ENCODE assay signal across 1 cellular context in the genomic region with DNA sequence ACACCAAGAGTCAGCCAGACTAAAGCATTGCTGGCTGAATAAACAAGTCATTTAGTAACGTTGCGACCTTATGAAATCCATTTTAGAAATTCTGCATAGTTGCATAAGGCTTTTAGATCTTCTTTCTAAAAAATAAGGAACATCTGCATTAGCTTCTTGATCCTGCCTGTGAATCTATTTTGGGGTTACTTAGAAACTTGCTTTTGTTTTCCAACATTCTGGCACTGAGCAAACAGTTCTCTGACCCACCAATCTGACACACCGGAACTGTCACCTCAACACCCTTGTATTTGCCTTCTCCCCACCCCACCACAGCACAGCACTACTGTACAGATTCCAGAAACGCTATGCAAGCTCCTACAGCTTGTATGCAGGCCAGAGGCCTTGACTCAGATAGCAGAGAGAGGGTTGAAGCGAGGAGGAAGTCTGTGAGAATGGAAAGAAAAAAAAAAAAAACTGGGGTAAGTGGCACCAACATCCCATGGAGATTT.
A peak's percentile ranks its signal among the peaks of the same experiment; 100 is the strongest.
TF ChIP-seq lines count a peak whose summit lies in the region.

No MANE protein-coding gene starts in this region.

TF ChIP-seq in K562, 482 proteins besides CTCF, POLR2A, EP300 and RAD21 (continued from another document and continues in another):
- TF ChIP-seq, protein P1, sequence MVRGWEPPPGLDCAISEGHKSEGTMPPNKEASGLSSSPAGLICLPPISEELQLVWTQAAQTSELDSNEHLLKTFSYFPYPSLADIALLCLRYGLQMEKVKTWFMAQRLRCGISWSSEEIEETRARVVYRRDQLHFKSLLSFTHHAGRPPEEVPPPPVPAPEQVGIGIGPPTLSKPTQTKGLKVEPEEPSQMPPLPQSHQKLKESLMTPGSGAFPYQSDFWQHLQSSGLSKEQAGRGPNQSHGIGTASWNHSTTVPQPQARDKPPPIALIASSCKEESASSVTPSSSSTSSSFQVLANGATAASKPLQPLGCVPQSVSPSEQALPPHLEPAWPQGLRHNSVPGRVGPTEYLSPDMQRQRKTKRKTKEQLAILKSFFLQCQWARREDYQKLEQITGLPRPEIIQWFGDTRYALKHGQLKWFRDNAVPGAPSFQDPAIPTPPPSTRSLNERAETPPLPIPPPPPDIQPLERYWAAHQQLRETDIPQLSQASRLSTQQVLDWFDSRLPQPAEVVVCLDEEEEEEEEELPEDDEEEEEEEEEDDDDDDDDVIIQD (CRISPR knock-in tag; IDR thresholded peaks at IDR 0.05), result no peak
- TF ChIP-seq, protein P2, sequence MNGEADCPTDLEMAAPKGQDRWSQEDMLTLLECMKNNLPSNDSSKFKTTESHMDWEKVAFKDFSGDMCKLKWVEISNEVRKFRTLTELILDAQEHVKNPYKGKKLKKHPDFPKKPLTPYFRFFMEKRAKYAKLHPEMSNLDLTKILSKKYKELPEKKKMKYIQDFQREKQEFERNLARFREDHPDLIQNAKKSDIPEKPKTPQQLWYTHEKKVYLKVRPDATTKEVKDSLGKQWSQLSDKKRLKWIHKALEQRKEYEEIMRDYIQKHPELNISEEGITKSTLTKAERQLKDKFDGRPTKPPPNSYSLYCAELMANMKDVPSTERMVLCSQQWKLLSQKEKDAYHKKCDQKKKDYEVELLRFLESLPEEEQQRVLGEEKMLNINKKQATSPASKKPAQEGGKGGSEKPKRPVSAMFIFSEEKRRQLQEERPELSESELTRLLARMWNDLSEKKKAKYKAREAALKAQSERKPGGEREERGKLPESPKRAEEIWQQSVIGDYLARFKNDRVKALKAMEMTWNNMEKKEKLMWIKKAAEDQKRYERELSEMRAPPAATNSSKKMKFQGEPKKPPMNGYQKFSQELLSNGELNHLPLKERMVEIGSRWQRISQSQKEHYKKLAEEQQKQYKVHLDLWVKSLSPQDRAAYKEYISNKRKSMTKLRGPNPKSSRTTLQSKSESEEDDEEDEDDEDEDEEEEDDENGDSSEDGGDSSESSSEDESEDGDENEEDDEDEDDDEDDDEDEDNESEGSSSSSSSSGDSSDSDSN (IDR thresholded peaks at IDR 0.05; ENCODE audit: borderline replicate concordance in 1 of 2, low read depth in 2 of 2, low read length in 2 of 2), result peak in 1 of 2 experiments; percentile 78; a peak in 1 of 4 replicates
- TF ChIP-seq ZNF707 (CRISPR knock-in tag; conservative IDR thresholded peaks at IDR 0.05) (no peak), ZNF239 (CRISPR knock-in tag; IDR thresholded peaks at IDR 0.05) (no peak), ZFX (CRISPR knock-in tag; IDR thresholded peaks at IDR 0.05) (peak; percentile 52; the same call in 1 of the 2 replicates), FOXA3 (CRISPR knock-in tag; conservative IDR thresholded peaks at IDR 0.05 in 1 of 2, IDR thresholded peaks at IDR 0.05 in 1 of 2) (peak in 1 of 2 experiments; percentile 62; a peak in 2 of 4 replicates), TAL1 (IDR thresholded peaks at IDR 0.05) (0 out of 2 replicates have a peak, but pooled peaks have one; percentile 24), BRCA1 (IDR thresholded peaks at IDR 0.05) (no peak), BRCA1 (CRISPR knock-in tag; IDR thresholded peaks at IDR 0.05) (no peak), MED1 (CRISPR knock-in tag; IDR thresholded peaks at IDR 0.05; ENCODE audit: borderline replicate concordance) (no peak)
- TF ChIP-seq, protein P3, sequence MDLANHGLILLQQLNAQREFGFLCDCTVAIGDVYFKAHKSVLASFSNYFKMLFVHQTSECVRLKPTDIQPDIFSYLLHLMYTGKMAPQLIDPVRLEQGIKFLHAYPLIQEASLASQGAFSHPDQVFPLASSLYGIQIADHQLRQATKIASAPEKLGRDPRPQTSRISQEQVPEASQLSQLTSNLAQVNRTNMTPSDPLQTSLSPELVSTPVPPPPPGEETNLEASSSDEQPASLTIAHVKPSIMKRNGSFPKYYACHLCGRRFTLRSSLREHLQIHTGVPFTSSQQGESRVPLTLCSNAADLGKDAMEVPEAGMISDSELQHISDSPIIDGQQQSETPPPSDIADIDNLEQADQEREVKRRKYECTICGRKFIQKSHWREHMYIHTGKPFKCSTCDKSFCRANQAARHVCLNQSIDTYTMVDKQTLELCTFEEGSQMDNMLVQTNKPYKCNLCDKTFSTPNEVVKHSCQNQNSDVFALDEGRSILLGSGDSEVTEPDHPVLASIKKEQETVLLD (IDR thresholded peaks at IDR 0.05), result no peak
- TF ChIP-seq, protein P4, sequence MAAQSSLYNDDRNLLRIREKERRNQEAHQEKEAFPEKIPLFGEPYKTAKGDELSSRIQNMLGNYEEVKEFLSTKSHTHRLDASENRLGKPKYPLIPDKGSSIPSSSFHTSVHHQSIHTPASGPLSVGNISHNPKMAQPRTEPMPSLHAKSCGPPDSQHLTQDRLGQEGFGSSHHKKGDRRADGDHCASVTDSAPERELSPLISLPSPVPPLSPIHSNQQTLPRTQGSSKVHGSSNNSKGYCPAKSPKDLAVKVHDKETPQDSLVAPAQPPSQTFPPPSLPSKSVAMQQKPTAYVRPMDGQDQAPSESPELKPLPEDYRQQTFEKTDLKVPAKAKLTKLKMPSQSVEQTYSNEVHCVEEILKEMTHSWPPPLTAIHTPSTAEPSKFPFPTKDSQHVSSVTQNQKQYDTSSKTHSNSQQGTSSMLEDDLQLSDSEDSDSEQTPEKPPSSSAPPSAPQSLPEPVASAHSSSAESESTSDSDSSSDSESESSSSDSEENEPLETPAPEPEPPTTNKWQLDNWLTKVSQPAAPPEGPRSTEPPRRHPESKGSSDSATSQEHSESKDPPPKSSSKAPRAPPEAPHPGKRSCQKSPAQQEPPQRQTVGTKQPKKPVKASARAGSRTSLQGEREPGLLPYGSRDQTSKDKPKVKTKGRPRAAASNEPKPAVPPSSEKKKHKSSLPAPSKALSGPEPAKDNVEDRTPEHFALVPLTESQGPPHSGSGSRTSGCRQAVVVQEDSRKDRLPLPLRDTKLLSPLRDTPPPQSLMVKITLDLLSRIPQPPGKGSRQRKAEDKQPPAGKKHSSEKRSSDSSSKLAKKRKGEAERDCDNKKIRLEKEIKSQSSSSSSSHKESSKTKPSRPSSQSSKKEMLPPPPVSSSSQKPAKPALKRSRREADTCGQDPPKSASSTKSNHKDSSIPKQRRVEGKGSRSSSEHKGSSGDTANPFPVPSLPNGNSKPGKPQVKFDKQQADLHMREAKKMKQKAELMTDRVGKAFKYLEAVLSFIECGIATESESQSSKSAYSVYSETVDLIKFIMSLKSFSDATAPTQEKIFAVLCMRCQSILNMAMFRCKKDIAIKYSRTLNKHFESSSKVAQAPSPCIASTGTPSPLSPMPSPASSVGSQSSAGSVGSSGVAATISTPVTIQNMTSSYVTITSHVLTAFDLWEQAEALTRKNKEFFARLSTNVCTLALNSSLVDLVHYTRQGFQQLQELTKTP (IDR thresholded peaks at IDR 0.05; ENCODE audit: low read depth in 1 of 2, partially characterized antibody in 2 of 2), result peak in 1 of 2 experiments; percentile 38
- TF ChIP-seq, protein P5, sequence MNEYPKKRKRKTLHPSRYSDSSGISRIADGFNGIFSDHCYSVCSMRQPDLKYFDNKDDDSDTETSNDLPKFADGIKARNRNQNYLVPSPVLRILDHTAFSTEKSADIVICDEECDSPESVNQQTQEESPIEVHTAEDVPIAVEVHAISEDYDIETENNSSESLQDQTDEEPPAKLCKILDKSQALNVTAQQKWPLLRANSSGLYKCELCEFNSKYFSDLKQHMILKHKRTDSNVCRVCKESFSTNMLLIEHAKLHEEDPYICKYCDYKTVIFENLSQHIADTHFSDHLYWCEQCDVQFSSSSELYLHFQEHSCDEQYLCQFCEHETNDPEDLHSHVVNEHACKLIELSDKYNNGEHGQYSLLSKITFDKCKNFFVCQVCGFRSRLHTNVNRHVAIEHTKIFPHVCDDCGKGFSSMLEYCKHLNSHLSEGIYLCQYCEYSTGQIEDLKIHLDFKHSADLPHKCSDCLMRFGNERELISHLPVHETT (CRISPR knock-in tag; conservative IDR thresholded peaks at IDR 0.05 in 1 of 2, IDR thresholded peaks at IDR 0.05 in 1 of 2), result no peak
- TF ChIP-seq, protein P6, sequence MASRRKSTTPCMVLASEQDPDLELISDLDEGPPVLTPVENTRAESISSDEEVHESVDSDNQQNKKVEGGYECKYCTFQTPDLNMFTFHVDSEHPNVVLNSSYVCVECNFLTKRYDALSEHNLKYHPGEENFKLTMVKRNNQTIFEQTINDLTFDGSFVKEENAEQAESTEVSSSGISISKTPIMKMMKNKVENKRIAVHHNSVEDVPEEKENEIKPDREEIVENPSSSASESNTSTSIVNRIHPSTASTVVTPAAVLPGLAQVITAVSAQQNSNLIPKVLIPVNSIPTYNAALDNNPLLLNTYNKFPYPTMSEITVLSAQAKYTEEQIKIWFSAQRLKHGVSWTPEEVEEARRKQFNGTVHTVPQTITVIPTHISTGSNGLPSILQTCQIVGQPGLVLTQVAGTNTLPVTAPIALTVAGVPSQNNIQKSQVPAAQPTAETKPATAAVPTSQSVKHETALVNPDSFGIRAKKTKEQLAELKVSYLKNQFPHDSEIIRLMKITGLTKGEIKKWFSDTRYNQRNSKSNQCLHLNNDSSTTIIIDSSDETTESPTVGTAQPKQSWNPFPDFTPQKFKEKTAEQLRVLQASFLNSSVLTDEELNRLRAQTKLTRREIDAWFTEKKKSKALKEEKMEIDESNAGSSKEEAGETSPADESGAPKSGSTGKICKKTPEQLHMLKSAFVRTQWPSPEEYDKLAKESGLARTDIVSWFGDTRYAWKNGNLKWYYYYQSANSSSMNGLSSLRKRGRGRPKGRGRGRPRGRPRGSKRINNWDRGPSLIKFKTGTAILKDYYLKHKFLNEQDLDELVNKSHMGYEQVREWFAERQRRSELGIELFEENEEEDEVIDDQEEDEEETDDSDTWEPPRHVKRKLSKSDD (conservative IDR thresholded peaks at IDR 0.05; ENCODE audit: low read length), result no peak
- TF ChIP-seq, protein P7, sequence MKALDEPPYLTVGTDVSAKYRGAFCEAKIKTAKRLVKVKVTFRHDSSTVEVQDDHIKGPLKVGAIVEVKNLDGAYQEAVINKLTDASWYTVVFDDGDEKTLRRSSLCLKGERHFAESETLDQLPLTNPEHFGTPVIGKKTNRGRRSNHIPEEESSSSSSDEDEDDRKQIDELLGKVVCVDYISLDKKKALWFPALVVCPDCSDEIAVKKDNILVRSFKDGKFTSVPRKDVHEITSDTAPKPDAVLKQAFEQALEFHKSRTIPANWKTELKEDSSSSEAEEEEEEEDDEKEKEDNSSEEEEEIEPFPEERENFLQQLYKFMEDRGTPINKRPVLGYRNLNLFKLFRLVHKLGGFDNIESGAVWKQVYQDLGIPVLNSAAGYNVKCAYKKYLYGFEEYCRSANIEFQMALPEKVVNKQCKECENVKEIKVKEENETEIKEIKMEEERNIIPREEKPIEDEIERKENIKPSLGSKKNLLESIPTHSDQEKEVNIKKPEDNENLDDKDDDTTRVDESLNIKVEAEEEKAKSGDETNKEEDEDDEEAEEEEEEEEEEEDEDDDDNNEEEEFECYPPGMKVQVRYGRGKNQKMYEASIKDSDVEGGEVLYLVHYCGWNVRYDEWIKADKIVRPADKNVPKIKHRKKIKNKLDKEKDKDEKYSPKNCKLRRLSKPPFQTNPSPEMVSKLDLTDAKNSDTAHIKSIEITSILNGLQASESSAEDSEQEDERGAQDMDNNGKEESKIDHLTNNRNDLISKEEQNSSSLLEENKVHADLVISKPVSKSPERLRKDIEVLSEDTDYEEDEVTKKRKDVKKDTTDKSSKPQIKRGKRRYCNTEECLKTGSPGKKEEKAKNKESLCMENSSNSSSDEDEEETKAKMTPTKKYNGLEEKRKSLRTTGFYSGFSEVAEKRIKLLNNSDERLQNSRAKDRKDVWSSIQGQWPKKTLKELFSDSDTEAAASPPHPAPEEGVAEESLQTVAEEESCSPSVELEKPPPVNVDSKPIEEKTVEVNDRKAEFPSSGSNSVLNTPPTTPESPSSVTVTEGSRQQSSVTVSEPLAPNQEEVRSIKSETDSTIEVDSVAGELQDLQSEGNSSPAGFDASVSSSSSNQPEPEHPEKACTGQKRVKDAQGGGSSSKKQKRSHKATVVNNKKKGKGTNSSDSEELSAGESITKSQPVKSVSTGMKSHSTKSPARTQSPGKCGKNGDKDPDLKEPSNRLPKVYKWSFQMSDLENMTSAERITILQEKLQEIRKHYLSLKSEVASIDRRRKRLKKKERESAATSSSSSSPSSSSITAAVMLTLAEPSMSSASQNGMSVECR (CRISPR knock-in tag; IDR thresholded peaks at IDR 0.05), result no peak
- TF ChIP-seq, protein P8, sequence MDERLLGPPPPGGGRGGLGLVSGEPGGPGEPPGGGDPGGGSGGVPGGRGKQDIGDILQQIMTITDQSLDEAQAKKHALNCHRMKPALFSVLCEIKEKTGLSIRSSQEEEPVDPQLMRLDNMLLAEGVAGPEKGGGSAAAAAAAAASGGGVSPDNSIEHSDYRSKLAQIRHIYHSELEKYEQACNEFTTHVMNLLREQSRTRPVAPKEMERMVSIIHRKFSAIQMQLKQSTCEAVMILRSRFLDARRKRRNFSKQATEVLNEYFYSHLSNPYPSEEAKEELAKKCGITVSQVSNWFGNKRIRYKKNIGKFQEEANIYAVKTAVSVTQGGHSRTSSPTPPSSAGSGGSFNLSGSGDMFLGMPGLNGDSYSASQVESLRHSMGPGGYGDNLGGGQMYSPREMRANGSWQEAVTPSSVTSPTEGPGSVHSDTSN (CRISPR knock-in tag; IDR thresholded peaks at IDR 0.05; ENCODE audit: low read depth), result no peak
- TF ChIP-seq, protein P8 (tag; conservative IDR thresholded peaks at IDR 0.05; ENCODE audit: low read depth), result no peak
- TF ChIP-seq, protein P9, sequence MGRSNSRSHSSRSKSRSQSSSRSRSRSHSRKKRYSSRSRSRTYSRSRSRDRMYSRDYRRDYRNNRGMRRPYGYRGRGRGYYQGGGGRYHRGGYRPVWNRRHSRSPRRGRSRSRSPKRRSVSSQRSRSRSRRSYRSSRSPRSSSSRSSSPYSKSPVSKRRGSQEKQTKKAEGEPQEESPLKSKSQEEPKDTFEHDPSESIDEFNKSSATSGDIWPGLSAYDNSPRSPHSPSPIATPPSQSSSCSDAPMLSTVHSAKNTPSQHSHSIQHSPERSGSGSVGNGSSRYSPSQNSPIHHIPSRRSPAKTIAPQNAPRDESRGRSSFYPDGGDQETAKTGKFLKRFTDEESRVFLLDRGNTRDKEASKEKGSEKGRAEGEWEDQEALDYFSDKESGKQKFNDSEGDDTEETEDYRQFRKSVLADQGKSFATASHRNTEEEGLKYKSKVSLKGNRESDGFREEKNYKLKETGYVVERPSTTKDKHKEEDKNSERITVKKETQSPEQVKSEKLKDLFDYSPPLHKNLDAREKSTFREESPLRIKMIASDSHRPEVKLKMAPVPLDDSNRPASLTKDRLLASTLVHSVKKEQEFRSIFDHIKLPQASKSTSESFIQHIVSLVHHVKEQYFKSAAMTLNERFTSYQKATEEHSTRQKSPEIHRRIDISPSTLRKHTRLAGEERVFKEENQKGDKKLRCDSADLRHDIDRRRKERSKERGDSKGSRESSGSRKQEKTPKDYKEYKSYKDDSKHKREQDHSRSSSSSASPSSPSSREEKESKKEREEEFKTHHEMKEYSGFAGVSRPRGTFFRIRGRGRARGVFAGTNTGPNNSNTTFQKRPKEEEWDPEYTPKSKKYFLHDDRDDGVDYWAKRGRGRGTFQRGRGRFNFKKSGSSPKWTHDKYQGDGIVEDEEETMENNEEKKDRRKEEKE (IDR thresholded peaks at IDR 0.05; ENCODE audit: borderline replicate concordance in 1 of 2, control insufficient read depth in 1 of 2, low read depth in 2 of 2, low read length in 1 of 2), result no peak
